1 cellular context compared by ENCODE assay signal in the genomic region with DNA sequence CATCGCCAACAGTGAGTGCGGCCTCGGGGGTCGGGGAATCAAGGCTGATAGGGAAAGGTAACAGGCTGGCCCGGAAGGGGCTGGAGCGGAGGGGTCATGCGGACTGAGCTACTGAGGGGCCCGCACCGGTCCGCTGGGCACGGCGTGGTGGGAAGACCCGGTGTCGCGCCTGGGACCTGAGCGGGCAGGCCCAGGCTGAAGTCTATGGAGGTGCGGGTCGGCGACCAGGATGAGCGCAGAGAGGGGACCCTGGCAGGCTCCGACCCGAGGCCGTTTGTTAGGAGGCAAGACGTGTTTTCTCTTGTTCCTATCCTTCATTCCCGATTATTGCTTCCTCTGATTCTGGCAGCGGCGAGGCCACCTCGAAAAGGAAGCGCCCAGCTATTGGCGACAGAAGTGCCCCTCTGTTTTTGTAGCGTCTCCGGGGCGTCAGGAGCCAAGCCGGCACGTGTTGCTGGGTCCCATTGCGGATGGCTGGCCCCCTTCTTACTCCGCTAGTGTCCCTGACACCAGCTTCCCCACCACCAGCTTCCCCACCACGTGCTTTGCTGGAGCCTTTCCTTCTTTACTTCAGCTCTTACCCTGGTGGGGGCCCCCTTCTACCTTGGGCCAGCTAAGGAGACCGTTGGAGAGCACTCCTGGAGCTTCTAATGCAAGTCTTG.
TF ChIP-seq lines count a peak whose summit lies in the region.

No MANE protein-coding gene starts in this region.

TF ChIP-seq in Ishikawa, 13 proteins besides CTCF, POLR2A, EP300 and RAD21 (continued from another document):
- TF ChIP-seq TCF12 (IDR thresholded peaks at IDR 0.05; ENCODE audit: low read depth), result no peak
- TF ChIP-seq, protein P1, sequence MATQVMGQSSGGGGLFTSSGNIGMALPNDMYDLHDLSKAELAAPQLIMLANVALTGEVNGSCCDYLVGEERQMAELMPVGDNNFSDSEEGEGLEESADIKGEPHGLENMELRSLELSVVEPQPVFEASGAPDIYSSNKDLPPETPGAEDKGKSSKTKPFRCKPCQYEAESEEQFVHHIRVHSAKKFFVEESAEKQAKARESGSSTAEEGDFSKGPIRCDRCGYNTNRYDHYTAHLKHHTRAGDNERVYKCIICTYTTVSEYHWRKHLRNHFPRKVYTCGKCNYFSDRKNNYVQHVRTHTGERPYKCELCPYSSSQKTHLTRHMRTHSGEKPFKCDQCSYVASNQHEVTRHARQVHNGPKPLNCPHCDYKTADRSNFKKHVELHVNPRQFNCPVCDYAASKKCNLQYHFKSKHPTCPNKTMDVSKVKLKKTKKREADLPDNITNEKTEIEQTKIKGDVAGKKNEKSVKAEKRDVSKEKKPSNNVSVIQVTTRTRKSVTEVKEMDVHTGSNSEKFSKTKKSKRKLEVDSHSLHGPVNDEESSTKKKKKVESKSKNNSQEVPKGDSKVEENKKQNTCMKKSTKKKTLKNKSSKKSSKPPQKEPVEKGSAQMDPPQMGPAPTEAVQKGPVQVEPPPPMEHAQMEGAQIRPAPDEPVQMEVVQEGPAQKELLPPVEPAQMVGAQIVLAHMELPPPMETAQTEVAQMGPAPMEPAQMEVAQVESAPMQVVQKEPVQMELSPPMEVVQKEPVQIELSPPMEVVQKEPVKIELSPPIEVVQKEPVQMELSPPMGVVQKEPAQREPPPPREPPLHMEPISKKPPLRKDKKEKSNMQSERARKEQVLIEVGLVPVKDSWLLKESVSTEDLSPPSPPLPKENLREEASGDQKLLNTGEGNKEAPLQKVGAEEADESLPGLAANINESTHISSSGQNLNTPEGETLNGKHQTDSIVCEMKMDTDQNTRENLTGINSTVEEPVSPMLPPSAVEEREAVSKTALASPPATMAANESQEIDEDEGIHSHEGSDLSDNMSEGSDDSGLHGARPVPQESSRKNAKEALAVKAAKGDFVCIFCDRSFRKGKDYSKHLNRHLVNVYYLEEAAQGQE (IDR thresholded peaks at IDR 0.05; ENCODE audit: low read depth), result no peak
